1 cellular context compared by ENCODE assay signal in genomic region chr20:34709044-34709835, GRCh38.
TF ChIP-seq lines count a peak whose summit lies in the region.

No MANE protein-coding gene starts in this region.

TF ChIP-seq in K562, 482 proteins besides CTCF, POLR2A, EP300 and RAD21 (continued from another document and continues in another):
- TF ChIP-seq ZNF407 (IDR thresholded peaks at IDR 0.05; ENCODE audit: low read depth) (peak; percentile 89), RNF2 (IDR thresholded peaks at IDR 0.05) (no peak), TCF7L2 (IDR thresholded peaks at IDR 0.05; ENCODE audit: low read depth, low read length) (no peak), ZNF518B (CRISPR knock-in tag; IDR thresholded peaks at IDR 0.05) (no peak), ZEB2 (IDR thresholded peaks at IDR 0.05) (no peak), TSC22D4 (tag; IDR thresholded peaks at IDR 0.05) (no peak), HNRNPH1 (optimal IDR thresholded peaks at IDR 0.05; ENCODE audit: low read depth, low read length) (no peak), RBM34 (IDR thresholded peaks at IDR 0.05; ENCODE audit: borderline replicate concordance, insufficient read depth, low read length) (no peak), NCOA6 (IDR thresholded peaks at IDR 0.05) (peak; percentile 96), ZNF655 (CRISPR knock-in tag; IDR thresholded peaks at IDR 0.05) (no peak), HNRNPL (IDR thresholded peaks at IDR 0.05; ENCODE audit: low read depth, low read length) (0 out of 2 replicates have a peak, but pooled peaks have one; percentile 55), ZNF551 (CRISPR knock-in tag; IDR thresholded peaks at IDR 0.05) (no peak), ATF6 (CRISPR knock-in tag; IDR thresholded peaks at IDR 0.05) (0 out of 2 replicates have a peak, but pooled peaks have one; percentile 33), STAT5A (IDR thresholded peaks at IDR 0.05; ENCODE audit: borderline replicate concordance, low read length) (no peak), ATF3 (IDR thresholded peaks at IDR 0.05) (peak; percentile 23), ATF3 (CRISPR knock-in tag; conservative IDR thresholded peaks at IDR 0.05) (no peak), POLR2B (IDR thresholded peaks at IDR 0.05; ENCODE audit: low read depth, partially characterized antibody) (peak; percentile 47), ZNF140 (CRISPR knock-in tag; IDR thresholded peaks at IDR 0.05) (no peak), NFIC (IDR thresholded peaks at IDR 0.05) (peak; percentile 78), E4F1 (CRISPR knock-in tag; IDR thresholded peaks at IDR 0.05; ENCODE audit: borderline replicate concordance) (no peak), ZBTB17 (CRISPR knock-in tag; IDR thresholded peaks at IDR 0.05) (no peak), TOE1 (IDR thresholded peaks at IDR 0.05; ENCODE audit: borderline replicate concordance) (0 out of 2 replicates have a peak, but pooled peaks have one; percentile 27), TOE1 (CRISPR knock-in tag; IDR thresholded peaks at IDR 0.05; ENCODE audit: borderline replicate concordance, low read depth) (no peak), EGR1 (conservative IDR thresholded peaks at IDR 0.05) (peak; percentile 88), POLR2H (tag; IDR thresholded peaks at IDR 0.05; ENCODE audit: low read depth) (no peak), NRF1 (conservative IDR thresholded peaks at IDR 0.05 in 1 of 2, IDR thresholded peaks at IDR 0.05 in 1 of 2) (peak in 1 of 2 experiments; percentile 39; a peak in 1 of 4 replicates), ZNF212 (CRISPR knock-in tag; IDR thresholded peaks at IDR 0.05) (no peak), THAP7 (CRISPR knock-in tag; IDR thresholded peaks at IDR 0.05) (no peak), ZC3H4 (CRISPR knock-in tag; IDR thresholded peaks at IDR 0.05; ENCODE audit: borderline replicate concordance) (no peak), ESRRA (IDR thresholded peaks at IDR 0.05; ENCODE audit: borderline replicate concordance, low read depth) (peak; percentile 52; the same call in 1 of the 2 replicates), TAF1 (IDR thresholded peaks at IDR 0.05; ENCODE audit: control insufficient read depth, extremely low read depth, insufficient read depth, low read length, severe bottlenecking) (peak; percentile 36), HOXB6 (CRISPR knock-in tag; IDR thresholded peaks at IDR 0.05; ENCODE audit: borderline replicate concordance) (no peak), CXXC5 (CRISPR knock-in tag; IDR thresholded peaks at IDR 0.05) (peak; percentile 57; the same call in 1 of the 2 replicates), PHF21A (IDR thresholded peaks at IDR 0.05; ENCODE audit: borderline replicate concordance, low read depth) (no peak), PKNOX1 (IDR thresholded peaks at IDR 0.05) (peak; percentile 40), MBD2 (IDR thresholded peaks at IDR 0.05; ENCODE audit: borderline replicate concordance, low read depth) (no peak; the same call in 1 of the 2 replicates), GABPB1 (CRISPR knock-in tag; IDR thresholded peaks at IDR 0.05) (peak; percentile 67; the same call in 1 of the 2 replicates), ZNF785 (CRISPR knock-in tag; IDR thresholded peaks at IDR 0.05) (no peak), E2F5 (CRISPR knock-in tag; IDR thresholded peaks at IDR 0.05) (no peak)
